ENCODE assay signal across 27 cellular contexts in the genomic region with DNA sequence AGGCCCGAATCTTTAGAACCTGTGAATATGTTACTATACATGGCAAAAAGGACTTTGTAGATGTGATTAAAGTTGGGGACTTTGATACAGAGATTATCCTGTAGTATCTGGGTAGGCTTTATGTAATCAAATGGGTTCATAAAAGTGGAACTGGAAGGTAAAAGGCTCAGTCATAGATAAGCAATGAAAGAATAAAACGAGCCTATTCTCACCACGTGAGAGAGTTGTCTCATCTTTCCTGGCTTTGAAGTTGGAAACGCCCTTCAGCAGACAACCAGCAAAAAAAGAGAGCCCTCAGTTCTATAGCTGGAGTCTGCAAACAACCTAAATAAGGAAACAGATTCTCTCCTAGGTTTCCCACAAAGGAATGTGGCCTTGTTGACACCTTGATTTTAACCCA.
"Had no signal": no experiment of that assay in that cellular context is flagged by ENCODE, and none has a peak within 500 bp of the region (broad histone marks: within the 10 kb centered on the region; RNA-seq: fewer than 3 reads in every experiment).

No MANE protein-coding gene starts in this region.

- H3K27me3 ChIP-seq: colonic mucosa, esophagus squamous epithelium, gastrocnemius medialis, left lung had no signal

- H3K36me3 Mint-ChIP-seq: immature natural killer cell had no signal

- ATAC-seq: effector memory CD8-positive, alpha-beta T cell; esophagus mucosa; gastrocnemius medialis; heart right ventricle; left lung; left ventricle myocardium superior; lower lobe of right lung had no signal

- H3K4me1 ChIP-seq: colonic mucosa, esophagus squamous epithelium, gastrocnemius medialis, heart right ventricle, left lung, lower lobe of right lung had no signal

- H3K27me3 Mint-ChIP-seq: dendritic cell treated with granulocyte-macrophage colony-stimulating factor and Interleukin-4, amounts not matched to agents 40 ng/mL and 50 ng/mL, for 4 days; effector memory CD8-positive, alpha-beta T cell had no signal

- DNase-seq: cerebellar nuclear complex; colonic mucosa; cortex of kidney; effector CD8-positive, alpha-beta T cell; effector memory CD8-positive, alpha-beta T cell; endodermal cell; erythroblast; esophagus squamous epithelium; foreskin fibroblast; foreskin melanocyte; gastrocnemius medialis; glutamatergic neuron; head of caudate nucleus; heart right ventricle; hypothalamus; immature natural killer cell; islet precursor cell; kidney; kidney glomerular epithelial cell; left lung; left ventricle myocardium superior; lower lobe of right lung; mesenchymal stem cell had no signal

- H3K4me3 Mint-ChIP-seq: dendritic cell treated with granulocyte-macrophage colony-stimulating factor and Interleukin-4, amounts not matched to agents 40 ng/mL and 50 ng/mL, for 4 days; effector memory CD8-positive, alpha-beta T cell; endodermal cell; immature natural killer cell had no signal

- H3K27ac Mint-ChIP-seq: dendritic cell treated with granulocyte-macrophage colony-stimulating factor and Interleukin-4, amounts not matched to agents 40 ng/mL and 50 ng/mL, for 4 days; effector memory CD8-positive, alpha-beta T cell; endodermal cell; immature natural killer cell had no signal

- H3K27ac ChIP-seq: colonic mucosa, epithelial cell of prostate, esophagus squamous epithelium, gastrocnemius medialis, heart right ventricle, left lung, lower lobe of right lung had no signal

- H3K9me3 ChIP-seq: colonic mucosa, esophagus squamous epithelium, gastrocnemius medialis, left lung, lower lobe of right lung had no signal

- H3K9me3 Mint-ChIP-seq: dendritic cell treated with granulocyte-macrophage colony-stimulating factor and Interleukin-4, amounts not matched to agents 40 ng/mL and 50 ng/mL, for 4 days; effector memory CD8-positive, alpha-beta T cell had no signal

- H3K4me3 ChIP-seq: colonic mucosa, esophagus squamous epithelium, gastrocnemius medialis, heart right ventricle, left lung, lower lobe of right lung had no signal

- H3K36me3 ChIP-seq: colonic mucosa, esophagus squamous epithelium, gastrocnemius medialis, heart right ventricle, left lung, lower lobe of right lung had no signal

- H3K4me1 Mint-ChIP-seq: immature natural killer cell had no signal

- FAIRE-seq: endometrium, kidney had no signal
